ENCODE assay signal across 8 cellular contexts in genomic region chrX:1453390-1453783, GRCh38.
DNase-seq lines count a peak whose midpoint lies in the region; ATAC-seq lines count a peak whose summit lies in the region.

No MANE protein-coding gene starts in this region.

- peak overlapping the region; percentile 90 for H3K27ac Mint-ChIP-seq in activated naive CD4-positive, alpha-beta T cell treated with anti-CD3 and anti-CD28 coated beads, Interleukin-2, amount 10 ng/mL, durations not matched to agents 7 days and 5 days
- peak overlapping the region; percentile 88 for H3K27ac Mint-ChIP-seq in stimulated activated naive CD8-positive, alpha-beta T cell treated with anti-CD3 and anti-CD28 coated beads, Interleukin-15, Interleukin-2, amounts not matched to agents 100 ng/mL and 50 ng/mL, for 24 hours

- H3K27me3 Mint-ChIP-seq in activated naive CD4-positive, alpha-beta T cell treated with anti-CD3 and anti-CD28 coated beads, Interleukin-2, amount 10 ng/mL, durations not matched to agents 7 days and 5 days = no peaks in the 10 kb centered on the region
- no peaks in the 10 kb centered on the region for H3K27me3 Mint-ChIP-seq in stimulated activated naive CD8-positive, alpha-beta T cell treated with anti-CD3 and anti-CD28 coated beads, Interleukin-15, Interleukin-2, amounts not matched to agents 100 ng/mL and 50 ng/mL, for 24 hours

- DNase-seq in activated T-cell treated with anti-CD3 and anti-CD28 coated beads for 1 hour (ENCODE audit: low read depth) (peak; percentile 63), DMS114 treated with DMSO at 0.1 percent for 48 hours (lab: John Stamatoyannopoulos, UW; ENCODE audit: unreplicated experiment) (no peak), NCI-H2081 treated with DMSO at 0.1 percent for 48 hours (lab: John Stamatoyannopoulos, UW) (no peak)
- no peak for DNase-seq in activated T-cell treated with anti-CD3 and anti-CD28 coated beads, Interleukin-2, amount 50 U/mL, for 1 hour
- no peak for DNase-seq in activated naive CD4-positive, alpha-beta T cell treated with anti-CD3 and anti-CD28 coated beads, Interleukin-2, amount 10 ng/mL, durations not matched to agents 7 days and 5 days

- peaks cover 18% of the 10 kb centered on the region for H3K9me3 Mint-ChIP-seq in activated naive CD4-positive, alpha-beta T cell treated with anti-CD3 and anti-CD28 coated beads, Interleukin-2, amount 10 ng/mL, durations not matched to agents 7 days and 5 days
- peaks cover 11% of the 10 kb centered on the region for H3K9me3 Mint-ChIP-seq in stimulated activated naive CD8-positive, alpha-beta T cell treated with anti-CD3 and anti-CD28 coated beads, Interleukin-15, Interleukin-2, amounts not matched to agents 100 ng/mL and 50 ng/mL, for 24 hours

- peak overlapping the region; percentile 47 for H3K4me3 ChIP-seq in iPS-11a (ENCODE audit: low read depth, low read length)

- peaks cover 18% of the 10 kb centered on the region for H3K36me3 Mint-ChIP-seq in activated naive CD4-positive, alpha-beta T cell treated with anti-CD3 and anti-CD28 coated beads, Interleukin-2, amount 10 ng/mL, durations not matched to agents 7 days and 5 days
- peaks cover 18% of the 10 kb centered on the region for H3K36me3 Mint-ChIP-seq in stimulated activated naive CD8-positive, alpha-beta T cell treated with anti-CD3 and anti-CD28 coated beads, Interleukin-15, Interleukin-2, amounts not matched to agents 100 ng/mL and 50 ng/mL, for 24 hours (ENCODE audit: low read depth)

- CTCF ChIA-PET in activated naive CD4-positive, alpha-beta T cell treated with anti-CD3 and anti-CD28 coated beads, Interleukin-2, amount 10 ng/mL, durations not matched to agents 7 days and 5 days (lab: Charles Lee) = no interaction called here

- peaks cover 29% of the 10 kb centered on the region for H3K4me1 Mint-ChIP-seq in activated naive CD4-positive, alpha-beta T cell treated with anti-CD3 and anti-CD28 coated beads, Interleukin-2, amount 10 ng/mL, durations not matched to agents 7 days and 5 days
- H3K4me1 Mint-ChIP-seq in stimulated activated naive CD8-positive, alpha-beta T cell treated with anti-CD3 and anti-CD28 coated beads, Interleukin-15, Interleukin-2, amounts not matched to agents 100 ng/mL and 50 ng/mL, for 24 hours (ENCODE audit: low read depth) = peaks cover 22% of the 10 kb centered on the region

- peak overlapping the region; percentile 77 for H3K4me3 Mint-ChIP-seq in activated naive CD4-positive, alpha-beta T cell treated with anti-CD3 and anti-CD28 coated beads, Interleukin-2, amount 10 ng/mL, durations not matched to agents 7 days and 5 days
- H3K4me3 Mint-ChIP-seq in stimulated activated naive CD8-positive, alpha-beta T cell treated with anti-CD3 and anti-CD28 coated beads, Interleukin-15, Interleukin-2, amounts not matched to agents 100 ng/mL and 50 ng/mL, for 24 hours = peak overlapping the region; percentile 77

- peak; percentile 40 for ATAC-seq in HG03354 (IDR thresholded peaks at IDR 0.05; ENCODE audit: poor library complexity, severe bottlenecking, unreplicated experiment)
